In genomic region chr6:151071295-151071694, GRCh38 we compare ENCODE assay signal across 14 cellular contexts.
DNase-seq lines count a peak whose midpoint lies in the region; ATAC-seq, FAIRE-seq and TF ChIP-seq lines count a peak whose summit lies in the region.
"Had no signal": no experiment of that assay in that cellular context is flagged by ENCODE, and none has a peak within 500 bp of the region (broad histone marks: within the 10 kb centered on the region; RNA-seq: fewer than 3 reads in every experiment).

No MANE protein-coding gene starts in this region.

- TF ChIP-seq CTCF in A549 (IDR thresholded peaks at IDR 0.05) (no peak), Peyer's patch (IDR thresholded peaks at IDR 0.05) (no peak), fibroblast of mammary gland (conservative IDR thresholded peaks at IDR 0.05; ENCODE audit: control insufficient read depth, insufficient read depth, low read depth, low read length) (no peak)

- ATAC-seq in A549 (no peak), HG02623 (IDR thresholded peaks at IDR 0.05; ENCODE audit: unreplicated experiment) (no peak), esophagus mucosa (no peak), HG03095 (IDR thresholded peaks at IDR 0.05; ENCODE audit: unreplicated experiment) (no peak)
- ATAC-seq: T-cell had no signal

- H3K27ac ChIP-seq in A549 (peak overlapping the region; percentile 90 to 98), Peyer's patch (peak overlapping the region; percentile 19 to 45 (median 39)), muscle layer of duodenum (ENCODE audit: low read length) (peak overlapping the region; percentile 74)
- H3K27ac ChIP-seq: BLaER1 had no signal

- TF ChIP-seq POLR2A in A549 (IDR thresholded peaks at IDR 0.05; ENCODE audit: low read length) (no peak), Peyer's patch (IDR thresholded peaks at IDR 0.05) (no peak)

- H3K9me3 ChIP-seq in A549 (peaks cover 3% of the 10 kb centered on the region; the same call in 1 of the 3 replicates), Peyer's patch (no peaks in the 10 kb centered on the region), muscle layer of duodenum (ENCODE audit: control insufficient read depth in 1 of 2, low read length in 2 of 2) (no peaks in the 10 kb centered on the region)

- H3K27me3 ChIP-seq in Peyer's patch (no peaks in the 10 kb centered on the region), muscle layer of duodenum (ENCODE audit: low read depth, low read length) (no peaks in the 10 kb centered on the region)
- H3K27me3 ChIP-seq: BLaER1 had no signal

- CTCF ChIA-PET in A549 (lab: Yijun Ruan, JAX): interaction anchor here (1.2 to 7.5 kb wide), 3 partner anchors 11 to 254 kb away, joined by 3 to 43 read pairs (median 6); no protein-coding TSS in a partner anchor

- H3K36me3 ChIP-seq in Peyer's patch: no peaks in the 10 kb centered on the region
- H3K36me3 ChIP-seq in muscle layer of duodenum (ENCODE audit: control insufficient read depth in 1 of 2, insufficient read depth in 2 of 2, low read length in 2 of 2): peaks cover 0 to 10% of the 10 kb centered on the region in 2 donors

- H3K4me1 ChIP-seq in A549 (peaks cover 48% of the 10 kb centered on the region), Peyer's patch (peaks cover 0 to 6% (median 3%) of the 10 kb centered on the region in 4 donors), muscle layer of duodenum (ENCODE audit: control insufficient read depth in 1 of 2, insufficient read depth in 2 of 2, low read length in 2 of 2) (peaks cover 0 to 10% of the 10 kb centered on the region in 2 donors)

- FAIRE-seq in A549 (lab: Jason Lieb, UNC): no peak
- FAIRE-seq: GM12891 had no signal

- POLR2A ChIA-PET in A549 (lab: Yijun Ruan, JAX): no interaction called here

- peak in 1 of 2 experiments; percentile 79 for DNase-seq in A549 (ENCODE audit: low read depth in 1 of 2, low spot score in 1 of 2)
- no peak for DNase-seq in Peyer's patch
- peak; percentile 94 for DNase-seq in fibroblast of mammary gland (ENCODE audit: low read depth)
- DNase-seq in NCI-H748 (lab: John Stamatoyannopoulos, UW; ENCODE audit: unreplicated experiment): no peak
- DNase-seq: activated effector memory CD4-positive, alpha-beta T cell treated with anti-CD3 and anti-CD28 coated beads, Interleukin-2, amount 50 U/mL, for 16 hours; NCI-H2107; substantia nigra; T-cell had no signal

- no peak for TF ChIP-seq EP300 in A549 (IDR thresholded peaks at IDR 0.05)

- H3K4me2 ChIP-seq in A549: peak overlapping the region; percentile 79
- H3K4me2 ChIP-seq: BLaER1 had no signal

- no peak for TF ChIP-seq RAD21 in A549 (conservative IDR thresholded peaks at IDR 0.05 in 1 of 2, IDR thresholded peaks at IDR 0.05 in 1 of 2)

- H3K4me3 ChIP-seq in A549 (0 out of 3 replicates have a peak overlapping the region, but pooled peaks have one; percentile 8), Peyer's patch (peak overlapping the region in 1 of 4 donors; percentile 14), fibroblast of mammary gland (ENCODE audit: control insufficient read depth, low read depth, low read length) (peak overlapping the region; percentile 14), muscle layer of duodenum (ENCODE audit: low read depth in 1 of 2, low read length in 2 of 2) (peak overlapping the region; percentile 50 to 52)
- H3K4me3 ChIP-seq: BLaER1 had no signal

- 16% methylated on average over 8 of the region's 8 CpGs for WGBS in A549 (ENCODE audit: missing lambda C conversion rate)

TF ChIP-seq in A549, 52 proteins besides CTCF, POLR2A, EP300 and RAD21 (continues in another document):
- TF ChIP-seq HOXA7 (CRISPR knock-in tag; IDR thresholded peaks at IDR 0.05): 0 out of 2 replicates have a peak, but pooled peaks have one; percentile 23
- TF ChIP-seq CHD4 (IDR thresholded peaks at IDR 0.05; ENCODE audit: borderline replicate concordance): no peak
- TF ChIP-seq HEYL (CRISPR knock-in tag; IDR thresholded peaks at IDR 0.05): no peak
- no peak for TF ChIP-seq PBX3 (IDR thresholded peaks at IDR 0.05)
- no peak for TF ChIP-seq ELK1 (IDR thresholded peaks at IDR 0.05; ENCODE audit: low read depth, low read length)
- no peak for TF ChIP-seq FOSB (CRISPR knock-in tag; IDR thresholded peaks at IDR 0.05)
- no peak for TF ChIP-seq ZFP36 (IDR thresholded peaks at IDR 0.05; ENCODE audit: borderline replicate concordance, partially characterized antibody)
- no peak for TF ChIP-seq MYC (IDR thresholded peaks at IDR 0.05; ENCODE audit: borderline replicate concordance, low read length)
- TF ChIP-seq HOXB5 (CRISPR knock-in tag; IDR thresholded peaks at IDR 0.05): peak; percentile 65; the same call in 1 of the 2 replicates
- no peak for TF ChIP-seq HMGXB4 (CRISPR knock-in tag; IDR thresholded peaks at IDR 0.05; ENCODE audit: borderline replicate concordance)
- TF ChIP-seq RARB (CRISPR knock-in tag; IDR thresholded peaks at IDR 0.05): 0 out of 2 replicates have a peak, but pooled peaks have one; percentile 50
- no peak for TF ChIP-seq NFE2L2 (conservative IDR thresholded peaks at IDR 0.05; ENCODE audit: low read length)
- no peak for TF ChIP-seq CEBPB (IDR thresholded peaks at IDR 0.05)
- TF ChIP-seq RCOR1 (IDR thresholded peaks at IDR 0.05; ENCODE audit: low read depth, low read length): no peak
- TF ChIP-seq ZNF302 (CRISPR knock-in tag; IDR thresholded peaks at IDR 0.05): no peak
- 0 out of 2 replicates have a peak, but pooled peaks have one; percentile 33 for TF ChIP-seq MAX (IDR thresholded peaks at IDR 0.05)
- TF ChIP-seq TP53 (CRISPR knock-in tag; IDR thresholded peaks at IDR 0.05): no peak
- TF ChIP-seq REST (IDR thresholded peaks at IDR 0.05): no peak
- TF ChIP-seq SMC3 (IDR thresholded peaks at IDR 0.05): no peak
- TF ChIP-seq FOXS1 (CRISPR knock-in tag; IDR thresholded peaks at IDR 0.05): no peak
- no peak for TF ChIP-seq SREBF2 (IDR thresholded peaks at IDR 0.05)
- TF ChIP-seq CHD2 (IDR thresholded peaks at IDR 0.05; ENCODE audit: low read length, partially characterized antibody): no peak
- TF ChIP-seq TFCP2L1 (CRISPR knock-in tag; IDR thresholded peaks at IDR 0.05): no peak
- no peak for TF ChIP-seq EHMT2 (IDR thresholded peaks at IDR 0.05; ENCODE audit: low read depth)

Comparison
In these comparisons a context has a peak if more than half of its experiments do, and no peak if none do; other contexts are left out.
1. H3K27ac ChIP-seq: peak in every context shown above with its lines; median percentile 94 in A549; 74 in muscle layer of duodenum; 39 in Peyer's patch.